Comparison of ENCODE assay signal across 23 cellular contexts in genomic region chr18:12305211-12305610, GRCh38. TPM values are rescaled to one million over a fixed set of nuclear protein-coding genes. Genes with fewer than 3 reads are reported as not detected.
"Had no signal": no experiment of that assay in that cellular context is flagged by ENCODE, and none has a peak within 500 bp of the region (broad histone marks: within the 10 kb centered on the region; RNA-seq: fewer than 3 reads in every experiment).

No MANE protein-coding gene starts in this region.

- H3K27me3 ChIP-seq: ascending aorta, right atrium auricular region had no signal

- H3K36me3 ChIP-seq: neural progenitor cell, prostate gland, right atrium auricular region had no signal

- H3K27ac ChIP-seq: ascending aorta, neural progenitor cell, prostate gland, right atrium auricular region, skin epidermis had no signal

- DNase-seq: activated CD4-positive, alpha-beta T cell treated with anti-CD3 and anti-CD28 coated beads, Interleukin-2, amount 10 ng/mL, durations not matched to agents 24 days and 14 days; activated CD8-positive, alpha-beta memory T cell treated with anti-CD3 and anti-CD28 coated beads, Interleukin-2, amount 50 U/mL, for 48 hours; activated CD8-positive, alpha-beta T cell treated with anti-CD3 and anti-CD28 coated beads, Interleukin-2, amount 10 ng/mL, durations not matched to agents 7 days and 5 days; activated gamma-delta T cell; activated T-cell treated with anti-CD3 and anti-CD28 coated beads, Interleukin-2, amount 50 U/mL, for 48 hours; cerebellar nuclear complex; effector CD8-positive, alpha-beta T cell; kidney; stimulated activated CD4-positive, alpha-beta T cell treated with anti-CD3 and anti-CD28 coated beads, Interleukin-15, amount 100 ng/mL, for 24 hours; stimulated activated CD4-positive, alpha-beta T cell treated with anti-CD3 and anti-CD28 coated beads, Interleukin-2, amount 100 ng/mL, for 48 hours; T1000 had no signal

- H3K4me1 ChIP-seq: prostate gland had no signal

- ATAC-seq: activated CD8-positive, alpha-beta T cell treated with anti-CD3 and anti-CD28 coated beads, Interleukin-2, amount 10 ng/mL, durations not matched to agents 7 days and 5 days had no signal

- H3K4me3 ChIP-seq: ascending aorta, lung, prostate gland, right atrium auricular region, skin epidermis had no signal

- H2AFZ ChIP-seq: neural progenitor cell had no signal

- H3K9ac ChIP-seq: neural progenitor cell had no signal

- H3K9me3 ChIP-seq: ascending aorta, prostate gland, right atrium auricular region had no signal

RNA-seq across cellular contexts. Expression of gene CIDEA, which starts 51.0 kb away (rescaled TPM):
- total RNA-seq: activated CD4-positive, alpha-beta T cell treated with anti-CD3 and anti-CD28 coated beads, Interleukin-2, amount 10 ng/mL, durations not matched to agents 24 days and 14 days; activated CD8-positive, alpha-beta T cell treated with anti-CD3 and anti-CD28 coated beads, Interleukin-2, amount 10 ng/mL, durations not matched to agents 7 days and 5 days; ascending aorta; fibroblast of villous mesenchyme; kidney; left lobe of liver; mononuclear cell; osteocyte; prostate gland; T-helper 1 cell treated with Interleukin-12 subunit alpha and Interleukin-12 subunit beta and Interleukin-4 antibody, amounts not matched to agents 30 ng/mL and 1 ng/mL, for 36 hours had no signal
- polyA plus RNA-seq: endothelial cell of umbilical vein, lung had no signal
